ENCODE assay signal across 8 cellular contexts in the genomic region with DNA sequence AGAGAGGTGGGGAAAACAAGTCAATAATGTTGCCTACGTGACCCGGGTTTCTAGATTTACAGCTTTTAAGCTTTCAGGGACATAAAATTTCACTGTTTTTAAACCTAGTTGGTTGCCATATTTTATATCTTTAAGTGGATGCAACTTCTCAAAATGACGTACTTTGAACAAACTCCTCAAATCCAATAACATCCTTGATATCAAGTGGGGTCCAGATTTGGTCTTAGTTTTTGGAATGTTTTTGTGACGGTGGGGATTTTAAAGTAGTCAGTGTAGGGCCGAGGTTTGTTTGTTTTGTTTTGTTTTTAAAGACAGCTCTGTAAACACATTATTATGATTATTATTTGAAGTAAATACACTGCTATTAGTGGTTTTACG. TPM values are rescaled to one million over a fixed set of nuclear protein-coding genes. Genes with fewer than 3 reads are reported as not detected.
DNase-seq lines count a peak whose midpoint lies in the region; ATAC-seq and TF ChIP-seq lines count a peak whose summit lies in the region.

No MANE protein-coding gene starts in this region.

- peak overlapping the region; percentile 86 to 94 for H3K27ac Mint-ChIP-seq in T-cell
- H3K27ac Mint-ChIP-seq in stimulated activated memory B cell treated with anti-CD40 and anti-IgM and Interleukin-4, amounts not matched to agents 10 μg/mL and 1 μg/mL and 100 μg/mL, for 72 hours: no peak overlapping the region

- POLR2A ChIA-PET in T-cell (lab: Charles Lee): interaction anchor here (0.6 to 3.1 kb wide), 3 partner anchors 9 to 10 kb away, joined by 5 to 23 read pairs (median 7); a partner anchor contains a TSS

- CTCF ChIA-PET in T-cell (lab: Charles Lee): interaction anchor here (0.6 to 3.6 kb wide), 5 partner anchors 8 to 1047 kb away, joined by 4 to 26 read pairs (median 18); a partner anchor contains a TSS

- peak overlapping the region; percentile 96 to 98 (median 96) for H3K4me3 Mint-ChIP-seq in T-cell
- peak overlapping the region; percentile 93 for H3K4me3 Mint-ChIP-seq in stimulated activated memory B cell treated with anti-CD40 and anti-IgM and Interleukin-4, amounts not matched to agents 10 μg/mL and 1 μg/mL and 100 μg/mL, for 72 hours

- peak; percentile 92 for DNase-seq in NCI-H2107 treated with DMSO at 0.1 percent for 48 hours (lab: John Stamatoyannopoulos, UW; ENCODE audit: unreplicated experiment)
- DNase-seq in NCI-H2107 (lab: John Stamatoyannopoulos, UW): no peak
- no peak for DNase-seq in T-cell
- DNase-seq in foreskin fibroblast: no peak
- no peak for DNase-seq in HuH-7 (ENCODE audit: low spot score)
- no peak for DNase-seq in RPMI8226

- no peak for TF ChIP-seq CTCF in foreskin fibroblast (IDR thresholded peaks at IDR 0.05; ENCODE audit: low read depth, low read length)

- H3K36me3 Mint-ChIP-seq in T-cell: no peaks in the 10 kb centered on the region
- no peaks in the 10 kb centered on the region for H3K36me3 Mint-ChIP-seq in stimulated activated memory B cell treated with anti-CD40 and anti-IgM and Interleukin-4, amounts not matched to agents 10 μg/mL and 1 μg/mL and 100 μg/mL, for 72 hours

- peaks cover 25 to 33% (median 31%) of the 10 kb centered on the region in 3 donors for H3K4me1 Mint-ChIP-seq in T-cell
- H3K4me1 Mint-ChIP-seq in stimulated activated memory B cell treated with anti-CD40 and anti-IgM and Interleukin-4, amounts not matched to agents 10 μg/mL and 1 μg/mL and 100 μg/mL, for 72 hours: peaks cover 27% of the 10 kb centered on the region

- no peak for ATAC-seq in T-cell (replicated peaks in 1 of 4)
- no peak for ATAC-seq in stimulated activated memory B cell treated with anti-CD40 and anti-IgM and Interleukin-4, amounts not matched to agents 10 μg/mL and 1 μg/mL and 100 μg/mL, for 72 hours
- ATAC-seq in GM19397 (IDR thresholded peaks at IDR 0.05; ENCODE audit: unreplicated experiment): no peak

- peaks cover 0 to 13% of the 10 kb centered on the region in 2 donors for H3K27me3 Mint-ChIP-seq in T-cell
- peaks cover 33% of the 10 kb centered on the region for H3K27me3 Mint-ChIP-seq in stimulated activated memory B cell treated with anti-CD40 and anti-IgM and Interleukin-4, amounts not matched to agents 10 μg/mL and 1 μg/mL and 100 μg/mL, for 72 hours

- no peaks in the 10 kb centered on the region for H3K9me3 Mint-ChIP-seq in T-cell
- H3K9me3 Mint-ChIP-seq in stimulated activated memory B cell treated with anti-CD40 and anti-IgM and Interleukin-4, amounts not matched to agents 10 μg/mL and 1 μg/mL and 100 μg/mL, for 72 hours: no peaks in the 10 kb centered on the region

- H3K4me3 ChIP-seq in foreskin fibroblast (ENCODE audit: low read depth in 1 of 2, low read length in 2 of 2): peak overlapping the region; percentile 85 to 88

RNA-seq across cellular contexts. Expression of a gene that starts 0.5 kb away (rescaled TPM):
- 1 to 10 TPM; 3.2 to 7.1 (median 5.0) TPM for total RNA-seq in T-cell

RNA-seq across cellular contexts. Expression of a gene that starts 10.4 kb away (rescaled TPM):
- 10 to 100 TPM; 34.6 to 57.8 (median 35.5) TPM for total RNA-seq in T-cell
